9 cellular contexts compared by ENCODE assay signal in genomic region chr16:52976539-52977167, GRCh38.
A peak's percentile ranks its signal among the peaks of the same experiment; 100 is the strongest.
DNase-seq lines count a peak whose midpoint lies in the region; ATAC-seq and TF ChIP-seq lines count a peak whose summit lies in the region.
"Had no signal": no experiment of that assay in that cellular context is flagged by ENCODE, and none has a peak within 500 bp of the region (broad histone marks: within the 10 kb centered on the region; RNA-seq: fewer than 3 reads in every experiment).

No MANE protein-coding gene starts in this region.

- TF ChIP-seq CTCF in natural killer cell (IDR thresholded peaks at IDR 0.05) (no peak), astrocyte of the spinal cord (IDR thresholded peaks at IDR 0.05; ENCODE audit: low read depth, low read length) (peak; percentile 16)

- H3K4me3 ChIP-seq in astrocyte of the spinal cord (ENCODE audit: low read depth, low read length) (no peak overlapping the region), mesenchymal stem cell (ENCODE audit: insufficient read depth in 1 of 2, low read depth in 1 of 2, low read length in 2 of 2) (no peak overlapping the region)

- no peak overlapping the region for H2AFZ ChIP-seq in mesenchymal stem cell (ENCODE audit: low read depth, low read length)

- no peak overlapping the region for H3K27ac ChIP-seq in mesenchymal stem cell (ENCODE audit: low read length, poor library complexity, severe bottlenecking)

- no peak overlapping the region for H3K4ac ChIP-seq in mesenchymal stem cell (ENCODE audit: low read depth in 1 of 2, low read length in 2 of 2)

- no peaks in the 10 kb centered on the region for H3K9me3 Mint-ChIP-seq in natural killer cell
- H3K9me3 Mint-ChIP-seq in natural killer cell treated with Interleukin-12 subunit alpha and Interleukin-12 subunit beta and Interleukin-15 and Interleukin-18, amount 100 ng/mL, for 72 hours = peaks cover 3% of the 10 kb centered on the region
- H3K9me3 Mint-ChIP-seq in activated T-cell treated with anti-CD3 and anti-CD28 coated beads, Interleukin-2, amount 50 U/mL, for 72 hours = no peaks in the 10 kb centered on the region

- peak in 2 of 3 donors; percentile 40 to 46 for ATAC-seq in natural killer cell
- ATAC-seq in natural killer cell treated with Interleukin-12 subunit alpha and Interleukin-12 subunit beta and Interleukin-15 and Interleukin-18, amount 100 ng/mL, for 72 hours = no peak
- peak; percentile 56 for ATAC-seq in HG03432 (IDR thresholded peaks at IDR 0.05; ENCODE audit: unreplicated experiment)
- no peak for ATAC-seq in activated T-cell treated with anti-CD3 and anti-CD28 coated beads, Interleukin-2, amount 50 U/mL, for 72 hours (replicated peaks in 1 of 2)

- peaks cover 28 to 30% of the 10 kb centered on the region in 2 donors for H3K27me3 Mint-ChIP-seq in natural killer cell (ENCODE audit: low read depth in 2 of 2)
- peaks cover 27 to 41% of the 10 kb centered on the region in 2 donors for H3K27me3 Mint-ChIP-seq in natural killer cell treated with Interleukin-12 subunit alpha and Interleukin-12 subunit beta and Interleukin-15 and Interleukin-18, amount 100 ng/mL, for 72 hours
- H3K27me3 Mint-ChIP-seq in activated T-cell treated with anti-CD3 and anti-CD28 coated beads, Interleukin-2, amount 50 U/mL, for 72 hours (ENCODE audit: low read depth) = peaks cover 20% of the 10 kb centered on the region

- H2BK15ac ChIP-seq in mesenchymal stem cell (ENCODE audit: low read depth, poor library complexity, severe bottlenecking) = no peak overlapping the region

- no peak for DNase-seq in natural killer cell
- no peak for DNase-seq in natural killer cell treated with Interleukin-12 subunit alpha and Interleukin-12 subunit beta and Interleukin-15 and Interleukin-18, amount 100 ng/mL, for 72 hours (ENCODE audit: low spot score)
- peak; percentile 1 for DNase-seq in astrocyte of the spinal cord (ENCODE audit: low read depth, low spot score)
- DNase-seq in mesenchymal stem cell = peak; percentile 6
- no peak for DNase-seq in activated T-cell treated with anti-CD3 and anti-CD28 coated beads, Interleukin-2, amount 50 U/mL, for 72 hours
- DNase-seq in effector CD4-positive, alpha-beta T cell = no peak
- no peak for DNase-seq in 8988T

- no peaks in the 10 kb centered on the region for H3K4me1 Mint-ChIP-seq in natural killer cell
- H3K4me1 Mint-ChIP-seq in natural killer cell treated with Interleukin-12 subunit alpha and Interleukin-12 subunit beta and Interleukin-15 and Interleukin-18, amount 100 ng/mL, for 72 hours (ENCODE audit: low read depth in 2 of 2) = no peaks in the 10 kb centered on the region
- H3K4me1 Mint-ChIP-seq in activated T-cell treated with anti-CD3 and anti-CD28 coated beads, Interleukin-2, amount 50 U/mL, for 72 hours (ENCODE audit: low read depth) = no peaks in the 10 kb centered on the region
- H3K4me1 Mint-ChIP-seq: activated naive CD4-positive, alpha-beta T cell treated with anti-CD3 and anti-CD28 coated beads, Interleukin-2, amount 50 U/mL, for 24 hours had no signal

- H2AK5ac ChIP-seq in mesenchymal stem cell (ENCODE audit: low read length, severe bottlenecking) = no peak overlapping the region

- H3K27me3 ChIP-seq in mesenchymal stem cell (ENCODE audit: control insufficient read depth in 1 of 2, insufficient read depth in 1 of 2, low read length in 2 of 2) = no peaks in the 10 kb centered on the region

- H3K9ac ChIP-seq in mesenchymal stem cell (ENCODE audit: low read length) = no peak overlapping the region

- intact Hi-C loops in natural killer cell (cut with micrococcal nuclease) = no loop called here

- H3K23ac ChIP-seq in mesenchymal stem cell (ENCODE audit: low read length in 2 of 2) = no peak overlapping the region

- H2BK5ac ChIP-seq in mesenchymal stem cell (ENCODE audit: low read depth, low read length, poor library complexity, severe bottlenecking) = no peak overlapping the region

- no peaks in the 10 kb centered on the region for H3K4me1 ChIP-seq in mesenchymal stem cell (ENCODE audit: control insufficient read depth, insufficient read depth, low read depth, low read length)

- H3K18ac ChIP-seq in mesenchymal stem cell (ENCODE audit: low read depth in 1 of 2, low read length in 2 of 2) = no peak overlapping the region

- H3K36me3 ChIP-seq in mesenchymal stem cell (ENCODE audit: control insufficient read depth in 1 of 2, insufficient read depth in 2 of 2, low read depth in 1 of 2, low read length in 2 of 2) = no peaks in the 10 kb centered on the region

- H3K79me1 ChIP-seq in mesenchymal stem cell (replicated peaks; ENCODE audit: low read length, poor library complexity, severe bottlenecking) = no peaks in the 10 kb centered on the region

- no peak overlapping the region for H3K14ac ChIP-seq in mesenchymal stem cell (ENCODE audit: low read length in 2 of 2)

- no peaks in the 10 kb centered on the region for H3K36me3 Mint-ChIP-seq in natural killer cell
- H3K36me3 Mint-ChIP-seq in natural killer cell treated with Interleukin-12 subunit alpha and Interleukin-12 subunit beta and Interleukin-15 and Interleukin-18, amount 100 ng/mL, for 72 hours = no peaks in the 10 kb centered on the region
- H3K36me3 Mint-ChIP-seq in activated T-cell treated with anti-CD3 and anti-CD28 coated beads, Interleukin-2, amount 50 U/mL, for 72 hours (ENCODE audit: insufficient read depth in 2 of 2) = no peaks in the 10 kb centered on the region
- H3K36me3 Mint-ChIP-seq: activated naive CD4-positive, alpha-beta T cell treated with anti-CD3 and anti-CD28 coated beads, Interleukin-2, amount 50 U/mL, for 24 hours had no signal

- H3K27ac Mint-ChIP-seq in natural killer cell = no peak overlapping the region
- H3K27ac Mint-ChIP-seq in natural killer cell treated with Interleukin-12 subunit alpha and Interleukin-12 subunit beta and Interleukin-15 and Interleukin-18, amount 100 ng/mL, for 72 hours = no peak overlapping the region
- H3K27ac Mint-ChIP-seq in activated T-cell treated with anti-CD3 and anti-CD28 coated beads, Interleukin-2, amount 50 U/mL, for 72 hours = no peak overlapping the region
- H3K27ac Mint-ChIP-seq: activated naive CD4-positive, alpha-beta T cell treated with anti-CD3 and anti-CD28 coated beads, Interleukin-2, amount 50 U/mL, for 24 hours had no signal

- H4K91ac ChIP-seq in mesenchymal stem cell (ENCODE audit: low read length) = no peak overlapping the region

- H2BK120ac ChIP-seq in mesenchymal stem cell (ENCODE audit: low read depth, low read length) = no peak overlapping the region

- H3K9me3 ChIP-seq in mesenchymal stem cell (ENCODE audit: control insufficient read depth, low read length) = peaks cover 3% of the 10 kb centered on the region

- no peak overlapping the region for H3K4me2 ChIP-seq in mesenchymal stem cell (ENCODE audit: low read length, poor library complexity, severe bottlenecking)

- H4K8ac ChIP-seq in mesenchymal stem cell (ENCODE audit: low read length) = no peak overlapping the region

- no peak overlapping the region for H3K4me3 Mint-ChIP-seq in natural killer cell
- H3K4me3 Mint-ChIP-seq in natural killer cell treated with Interleukin-12 subunit alpha and Interleukin-12 subunit beta and Interleukin-15 and Interleukin-18, amount 100 ng/mL, for 72 hours = no peak overlapping the region
- H3K4me3 Mint-ChIP-seq in activated T-cell treated with anti-CD3 and anti-CD28 coated beads, Interleukin-2, amount 50 U/mL, for 72 hours = no peak overlapping the region
- H3K4me3 Mint-ChIP-seq: activated naive CD4-positive, alpha-beta T cell treated with anti-CD3 and anti-CD28 coated beads, Interleukin-2, amount 50 U/mL, for 24 hours had no signal

- H2BK12ac ChIP-seq in mesenchymal stem cell (ENCODE audit: low read length in 2 of 2) = no peak overlapping the region

- in situ Hi-C loops in astrocyte of the spinal cord (cut with HindIII; ENCODE audit: low sequenced_read_pairs) = no loop called here

Comparison
In these comparisons a context has a peak if more than half of its experiments do, and no peak if none do; other contexts are left out.
1. ATAC-seq: peak in natural killer cell (2 of 3) and HG03432 (single experiment); none in natural killer cell treated with Interleukin-12 subunit alpha and Interleukin-12 subunit beta and Interleukin-15 and Interleukin-18, amount 100 ng/mL, for 72 hours (0 of 2) and activated T-cell treated with anti-CD3 and anti-CD28 coated beads, Interleukin-2, amount 50 U/mL, for 72 hours (0 of 2).
2. DNase-seq: peak in astrocyte of the spinal cord (single experiment) and mesenchymal stem cell (single experiment); none in natural killer cell (single experiment), natural killer cell treated with Interleukin-12 subunit alpha and Interleukin-12 subunit beta and Interleukin-15 and Interleukin-18, amount 100 ng/mL, for 72 hours (single experiment), activated T-cell treated with anti-CD3 and anti-CD28 coated beads, Interleukin-2, amount 50 U/mL, for 72 hours (0 of 2), effector CD4-positive, alpha-beta T cell (single experiment) and 8988T (single experiment).